ENCODE assay signal across 8 cellular contexts in the genomic region with DNA sequence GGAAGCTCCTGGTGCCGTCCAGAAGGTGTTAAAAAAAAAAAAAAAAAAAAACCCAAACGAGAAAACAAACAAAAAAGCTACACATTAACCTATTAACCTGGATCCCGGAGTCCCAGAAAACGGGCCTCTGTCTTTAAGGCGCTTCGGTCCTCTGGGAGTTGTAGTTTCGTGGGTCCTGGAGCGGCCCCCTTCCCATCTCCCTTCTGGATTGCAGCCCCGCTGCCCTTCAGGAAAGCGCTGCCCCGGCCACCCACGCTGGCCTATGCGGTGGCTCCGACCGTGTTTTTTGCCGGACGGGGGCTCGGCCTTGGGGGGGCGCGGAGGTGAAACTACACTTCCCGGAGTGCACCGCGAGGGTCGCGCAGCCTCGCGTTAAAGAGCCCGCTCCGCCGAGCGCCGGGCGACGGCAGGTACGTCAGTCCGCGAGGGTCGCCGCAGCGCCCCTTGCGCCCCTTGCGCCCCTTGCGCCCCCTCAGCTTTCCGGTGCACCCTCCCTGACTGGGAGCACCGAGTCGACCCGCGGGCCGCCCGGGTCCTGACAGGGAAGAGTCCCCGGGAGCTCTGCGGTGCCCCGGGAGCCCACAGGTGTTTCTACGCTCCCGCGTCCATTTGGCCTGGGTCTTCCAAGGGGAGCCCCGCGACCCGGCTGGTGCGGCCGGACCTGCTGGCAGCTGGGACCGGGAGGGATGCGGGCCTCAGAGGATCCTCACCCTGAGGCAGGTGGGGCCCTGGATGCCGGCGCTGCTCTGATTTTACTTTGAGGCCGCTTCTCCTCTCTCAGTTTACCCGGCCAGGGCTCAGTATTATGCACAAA. TPM values are rescaled to one million over a fixed set of nuclear protein-coding genes. Genes with fewer than 3 reads are reported as not detected.
DNase-seq lines count a peak whose midpoint lies in the region; ATAC-seq and TF ChIP-seq lines count a peak whose summit lies in the region.

Gene FCSK, plus strand, starts transcription at position 375 of the 814 bp plus-strand sequence. CDS start 8,596 bp downstream, outside the sequence.

- H3K27me3 ChIP-seq in ACC112 (ENCODE audit: insufficient read depth, low read length): no peaks in the 10 kb centered on the region

- no peaks in the 10 kb centered on the region for H3K9me3 Mint-ChIP-seq in activated CD8-positive, alpha-beta T cell treated with anti-CD3 and anti-CD28 coated beads for 36 hours
- H3K9me3 Mint-ChIP-seq in memory B cell: no peaks in the 10 kb centered on the region

- TF ChIP-seq CTCF in activated CD8-positive, alpha-beta T cell treated with anti-CD3 and anti-CD28 coated beads for 36 hours (IDR thresholded peaks at IDR 0.05): no peak

- CTCF ChIA-PET in activated CD8-positive, alpha-beta T cell treated with anti-CD3 and anti-CD28 coated beads for 36 hours (lab: Charles Lee): interaction anchor here (0.8 to 2.6 kb wide), 7 partner anchors 13 to 124 kb away, joined by 3 to 15 read pairs (median 3); no protein-coding TSS in a partner anchor

- H3K4me1 ChIP-seq in ACC112 (ENCODE audit: control insufficient read depth, insufficient read depth, low read length, unreplicated experiment): peaks cover 3% of the 10 kb centered on the region

- POLR2A ChIA-PET in activated CD8-positive, alpha-beta T cell treated with anti-CD3 and anti-CD28 coated beads for 36 hours (lab: Charles Lee): interaction anchor here (0.6 to 2.2 kb wide), 14 partner anchors 11 to 74 kb away, joined by 3 to 10 read pairs (median 4); partner anchors contain the start of gene ST3GAL2

- peak within 1 kb of the TSS; percentile 95 for H2AFZ ChIP-seq in ACC112 (ENCODE audit: low read length, unreplicated experiment)

- H3K4me1 Mint-ChIP-seq in activated CD8-positive, alpha-beta T cell treated with anti-CD3 and anti-CD28 coated beads for 36 hours (ENCODE audit: low read depth): peaks cover 17% of the 10 kb centered on the region
- H3K4me1 Mint-ChIP-seq in memory B cell: peaks cover 14% of the 10 kb centered on the region

- H3K36me3 Mint-ChIP-seq in activated CD8-positive, alpha-beta T cell treated with anti-CD3 and anti-CD28 coated beads for 36 hours (ENCODE audit: low read depth): no peaks in the 10 kb centered on the region
- H3K36me3 Mint-ChIP-seq in memory B cell: no peaks in the 10 kb centered on the region

- peak within 1 kb of the TSS; percentile 88 for H3K4me3 ChIP-seq in ACC112 (ENCODE audit: low read depth, low read length)

- no peaks in the 10 kb centered on the region for H3K27me3 Mint-ChIP-seq in activated CD8-positive, alpha-beta T cell treated with anti-CD3 and anti-CD28 coated beads for 36 hours
- H3K27me3 Mint-ChIP-seq in memory B cell: no peaks in the 10 kb centered on the region

- no peaks in the 10 kb centered on the region for H3K79me2 ChIP-seq in ACC112 (ENCODE audit: control insufficient read depth, insufficient read depth, low read length, unreplicated experiment)

- ATAC-seq in GM18519 (IDR thresholded peaks at IDR 0.05; ENCODE audit: low FRiP score, unreplicated experiment): peak; percentile 59
- peak; percentile 58 for ATAC-seq in HG03060 (IDR thresholded peaks at IDR 0.05; ENCODE audit: low read depth, unreplicated experiment)
- peak; percentile 93 for ATAC-seq in activated CD8-positive, alpha-beta T cell treated with anti-CD3 and anti-CD28 coated beads for 36 hours
- ATAC-seq in memory B cell (ENCODE audit: low read depth): peak; percentile 90

- intact Hi-C loops in activated CD8-positive, alpha-beta T cell treated with anti-CD3 and anti-CD28 coated beads for 36 hours (cut with micrococcal nuclease): no loop called here

- peak within 1 kb of the TSS; percentile 91 for H3K27ac Mint-ChIP-seq in activated CD8-positive, alpha-beta T cell treated with anti-CD3 and anti-CD28 coated beads for 36 hours
- H3K27ac Mint-ChIP-seq in memory B cell: peak within 1 kb of the TSS; percentile 90

- peak; percentile 49 for DNase-seq in NCI-H524 treated with DMSO at 0.1 percent for 48 hours (lab: John Stamatoyannopoulos, UW)
- peak; percentile 71 for DNase-seq in activated CD8-positive, alpha-beta T cell treated with anti-CD3 and anti-CD28 coated beads for 36 hours
- peak; percentile 59 for DNase-seq in effector CD8-positive, alpha-beta T cell (lab: John Stamatoyannopoulos, UW)
- DNase-seq in memory B cell (ENCODE audit: low spot score in 2 of 2): peak; percentile 70 to 83
- DNase-seq in stimulated activated CD8-positive, alpha-beta memory T cell treated with anti-CD3 and anti-CD28 coated beads, Interleukin-12 subunit alpha, Interleukin-12 subunit beta, amount 100 ng/mL, for 24 hours (ENCODE audit: extremely low read depth): peak; percentile 15

- peak within 1 kb of the TSS; percentile 86 for H3K4me3 Mint-ChIP-seq in activated CD8-positive, alpha-beta T cell treated with anti-CD3 and anti-CD28 coated beads for 36 hours
- peak within 1 kb of the TSS; percentile 89 for H3K4me3 Mint-ChIP-seq in memory B cell

- H3K36me3 ChIP-seq in ACC112 (ENCODE audit: insufficient read depth, low read length): no peaks in the 10 kb centered on the region

- H3K27ac ChIP-seq in ACC112 (ENCODE audit: low read depth, low read length): peak within 1 kb of the TSS; percentile 76

RNA-seq across cellular contexts. Expression of gene FCSK, which starts in this region (rescaled TPM):
- 10 to 100 TPM; 11.0 to 11.1 TPM for total RNA-seq in activated CD8-positive, alpha-beta T cell treated with anti-CD3 and anti-CD28 coated beads for 36 hours

Comparison
In these comparisons a context has a peak if more than half of its experiments do, and no peak if none do; other contexts are left out.
1. Peak in every context shown above with its lines: DNase-seq, ATAC-seq, H3K4me3 ChIP-seq and H3K27ac ChIP-seq.
2. DNase-seq: peak in every context shown above with its lines; median percentile 76 in memory B cell; 71 in activated CD8-positive, alpha-beta T cell treated with anti-CD3 and anti-CD28 coated beads for 36 hours; 59 in effector CD8-positive, alpha-beta T cell; 49 in NCI-H524 treated with DMSO at 0.1 percent for 48 hours; 15 in stimulated activated CD8-positive, alpha-beta memory T cell treated with anti-CD3 and anti-CD28 coated beads, Interleukin-12 subunit alpha, Interleukin-12 subunit beta, amount 100 ng/mL, for 24 hours.